Comparison of ENCODE assay signal across 17 cellular contexts in the genomic region with DNA sequence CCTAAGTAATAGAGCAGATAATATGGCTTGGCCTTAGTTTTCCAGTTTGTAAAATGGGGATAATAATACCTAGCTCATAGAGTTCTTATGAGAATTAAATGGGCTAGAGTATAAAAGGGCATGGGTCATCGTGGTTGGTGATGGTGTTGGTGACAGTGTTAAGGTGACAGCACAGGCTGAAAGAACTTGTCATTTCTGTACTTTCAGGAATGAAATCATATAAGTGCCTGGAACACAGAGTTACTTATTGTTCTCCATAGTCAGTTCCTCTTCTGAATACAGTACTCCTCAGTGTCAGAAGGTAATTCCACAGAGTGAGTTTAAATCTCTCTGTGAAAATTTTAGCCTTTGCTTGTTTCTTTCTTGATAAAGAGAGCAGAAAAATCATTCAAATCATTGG. TPM values are rescaled to one million over a fixed set of nuclear protein-coding genes. Genes with fewer than 3 reads are reported as not detected.
DNase-seq lines count a peak whose midpoint lies in the region; ATAC-seq and TF ChIP-seq lines count a peak whose summit lies in the region.
"Had no signal": no experiment of that assay in that cellular context is flagged by ENCODE, and none has a peak within 500 bp of the region (broad histone marks: within the 10 kb centered on the region; RNA-seq: fewer than 3 reads in every experiment).

No MANE protein-coding gene starts in this region.

- intact Hi-C loops in left ventricle myocardium superior (cut with micrococcal nuclease), result no loop called here
- intact Hi-C loops in CD8-positive, alpha-beta T cell (cut with DNase I, micrococcal nuclease), result no loop called here

- DNase-seq in GM13976 (ENCODE audit: low spot score) (peak; percentile 13), left ventricle myocardium superior (no peak), left lobe of liver (ENCODE audit: low spot score) (no peak)
- no peak for DNase-seq in CD8-positive, alpha-beta T cell
- DNase-seq: AML-193; amygdala; caudate nucleus; left lung; mucosa of descending colon; NCI-H187; NCI-H345; NK-92 treated with Interleukin-12 subunit alpha and Interleukin-12 subunit beta, amount 100 ng/mL, for 24 hours had no signal

- no peak overlapping the region for H3K4me3 ChIP-seq in CD8-positive, alpha-beta T cell (ENCODE audit: low read depth, low read length)
- H3K4me3 ChIP-seq: left lung, mucosa of descending colon, smooth muscle cell had no signal

- POLR2A ChIA-PET in CD8-positive, alpha-beta T cell (lab: Charles Lee), result no interaction called here

- ATAC-seq in GM18502 (IDR thresholded peaks at IDR 0.05; ENCODE audit: poor library complexity, unreplicated experiment), result peak; percentile 72
- peak; percentile 69 for ATAC-seq in GM21825 (IDR thresholded peaks at IDR 0.05; ENCODE audit: unreplicated experiment)
- peak; percentile 73 for ATAC-seq in HG03442 (IDR thresholded peaks at IDR 0.05; ENCODE audit: unreplicated experiment)
- no peak for ATAC-seq in left ventricle myocardium superior
- no peak for ATAC-seq in CD8-positive, alpha-beta T cell
- ATAC-seq in esophagus mucosa, result no peak
- ATAC-seq in left lobe of liver, result no peak
- ATAC-seq: left lung, mucosa of descending colon had no signal

- no peak overlapping the region for H3K4me3 Mint-ChIP-seq in CD8-positive, alpha-beta T cell

- H3K27ac ChIP-seq in CD8-positive, alpha-beta T cell (ENCODE audit: low read depth, low read length), result no peak overlapping the region
- H3K27ac ChIP-seq: left lung had no signal

- no peaks in the 10 kb centered on the region for H3K4me1 Mint-ChIP-seq in CD8-positive, alpha-beta T cell (ENCODE audit: low read depth)

- H3K9me3 Mint-ChIP-seq in CD8-positive, alpha-beta T cell, result peaks cover 10% of the 10 kb centered on the region

- in situ Hi-C loops in GM13976 (cut with MboI; ENCODE audit: low sequenced_read_pairs, unreplicated experiment), result no loop called here

- no peak for TF ChIP-seq CTCF in GM13976 (IDR thresholded peaks at IDR 0.05; ENCODE audit: borderline replicate concordance, control extremely low read depth, extremely low read depth, insufficient read depth, missing control alignments)
- no peak for TF ChIP-seq CTCF in CD8-positive, alpha-beta T cell (IDR thresholded peaks at IDR 0.05)

- no peaks in the 10 kb centered on the region for H3K36me3 ChIP-seq in CD8-positive, alpha-beta T cell (ENCODE audit: insufficient read depth, low read length)
- H3K36me3 ChIP-seq: left lung had no signal

- no peaks in the 10 kb centered on the region for H3K27me3 ChIP-seq in CD8-positive, alpha-beta T cell (ENCODE audit: insufficient read depth, low read length)
- H3K27me3 ChIP-seq: left lung had no signal

- H3K9me3 ChIP-seq in CD8-positive, alpha-beta T cell (ENCODE audit: low read length), result peaks cover 3% of the 10 kb centered on the region

- CTCF ChIA-PET in CD8-positive, alpha-beta T cell (lab: Charles Lee), result interaction anchor here (1.7 kb wide), 1 partner anchor 10 kb away, joined by 4 read pairs; no protein-coding TSS in a partner anchor

- H3K36me3 Mint-ChIP-seq in CD8-positive, alpha-beta T cell, result peaks cover 3% of the 10 kb centered on the region

- H3K4me1 ChIP-seq in CD8-positive, alpha-beta T cell (ENCODE audit: insufficient read depth, low read length), result no peaks in the 10 kb centered on the region
- H3K4me1 ChIP-seq: left lung had no signal

- no peaks in the 10 kb centered on the region for H3K27me3 Mint-ChIP-seq in CD8-positive, alpha-beta T cell (ENCODE audit: low read depth)

- H3K27ac Mint-ChIP-seq in CD8-positive, alpha-beta T cell, result no peak overlapping the region

RNA-seq across cellular contexts. Expression of a gene that starts 42.4 kb away (rescaled TPM):
- 0.52 TPM for total RNA-seq in left ventricle myocardium superior
- total RNA-seq in CD8-positive, alpha-beta T cell, result 1 to 10 TPM; 6.4 to 6.5 TPM
- total RNA-seq in esophagus mucosa, result 0.08 TPM
- total RNA-seq in left lobe of liver, result 0.33 TPM

Comparison
In these comparisons a context has a peak if more than half of its experiments do, and no peak if none do; other contexts are left out.
1. ATAC-seq: peak in GM18502 (single experiment), GM21825 (single experiment) and HG03442 (single experiment); none in left ventricle myocardium superior (single experiment), CD8-positive, alpha-beta T cell (single experiment), esophagus mucosa (single experiment) and left lobe of liver (single experiment).